ENCODE assay signal across 17 cellular contexts in genomic region chr1:68339505-68339904, GRCh38.
A peak's percentile ranks its signal among the peaks of the same experiment; 100 is the strongest.
DNase-seq lines count a peak whose midpoint lies in the region; ATAC-seq and TF ChIP-seq lines count a peak whose summit lies in the region.
"Had no signal": no experiment of that assay in that cellular context is flagged by ENCODE, and none has a peak within 500 bp of the region (broad histone marks: within the 10 kb centered on the region; RNA-seq: fewer than 3 reads in every experiment).

No MANE protein-coding gene starts in this region.

- CTCF ChIA-PET in MCF 10A (lab: Yijun Ruan, JAX): interaction anchor here (0.5 to 27.8 kb wide), 10 partner anchors 9 to 573 kb away, joined by 3 to 599 read pairs (median 3); partner anchors contain the start of gene WLS

- H3K27me3 Mint-ChIP-seq in MCF 10A (ENCODE audit: insufficient read depth, unreplicated experiment): peaks cover 18% of the 10 kb centered on the region

- no peaks in the 10 kb centered on the region for H3K9me3 Mint-ChIP-seq in MCF 10A (ENCODE audit: unreplicated experiment)
- H3K9me3 Mint-ChIP-seq: activated CD4-positive, alpha-beta memory T cell treated with anti-CD3 and anti-CD28 coated beads for 36 hours; activated T-cell treated with anti-CD3 and anti-CD28 coated beads, Interleukin-2, amount 50 U/mL, for 72 hours had no signal

- H3K27ac Mint-ChIP-seq in MCF 10A (ENCODE audit: low read depth, unreplicated experiment): peak overlapping the region; percentile 43
- H3K27ac Mint-ChIP-seq: activated CD4-positive, alpha-beta memory T cell treated with anti-CD3 and anti-CD28 coated beads for 36 hours; activated T-cell treated with anti-CD3 and anti-CD28 coated beads, Interleukin-2, amount 50 U/mL, for 72 hours had no signal

- no peak overlapping the region for H3K27ac ChIP-seq in breast epithelium
- H3K27ac ChIP-seq in upper lobe of right lung: no peak overlapping the region
- H3K27ac ChIP-seq: coronary artery had no signal

- POLR2A ChIA-PET in MCF 10A (lab: Yijun Ruan, JAX): interaction anchor here (1.0 kb wide), 1 partner anchor 231 kb away, joined by 3 read pairs; no protein-coding TSS in a partner anchor

- H3K9me3 ChIP-seq in breast epithelium (no peaks in the 10 kb centered on the region), upper lobe of right lung (no peaks in the 10 kb centered on the region)

- H3K4me3 ChIP-seq in breast epithelium (no peak overlapping the region), fibroblast of villous mesenchyme (ENCODE audit: low read depth, low read length) (no peak overlapping the region), upper lobe of right lung (no peak overlapping the region)
- H3K4me3 ChIP-seq: coronary artery had no signal

- H3K4me1 Mint-ChIP-seq in MCF 10A (ENCODE audit: insufficient read depth, unreplicated experiment): peaks cover 10% of the 10 kb centered on the region

- intact Hi-C loops in MCF 10A (cut with micrococcal nuclease): no loop called here
- intact Hi-C loops in breast epithelium (cut with DNase I; ENCODE audit: low total_unique reads): no loop called here
- intact Hi-C loops in upper lobe of right lung (cut with DNase I): no loop called here

- no peaks in the 10 kb centered on the region for H3K4me1 ChIP-seq in breast epithelium
- H3K4me1 ChIP-seq in upper lobe of right lung: no peaks in the 10 kb centered on the region

- H3K27me3 ChIP-seq in breast epithelium (no peaks in the 10 kb centered on the region), upper lobe of right lung (no peaks in the 10 kb centered on the region)

- DNase-seq in MCF 10A (ENCODE audit: unreplicated experiment): peak; percentile 63
- no peak for DNase-seq in breast epithelium (ENCODE audit: low spot score in 2 of 2)
- peak; percentile 77 for DNase-seq in SKM-1 treated with dmso at 0.1 percent for 144 hours (lab: John Stamatoyannopoulos, UW; ENCODE audit: unreplicated experiment)
- peak; percentile 84 for DNase-seq in fibroblast of villous mesenchyme (ENCODE audit: low read depth)
- DNase-seq in upper lobe of right lung: no peak
- DNase-seq in T-helper 1 cell: no peak
- no peak for DNase-seq in DMS114 treated with DMSO at 0.1 percent for 48 hours (lab: John Stamatoyannopoulos, UW; ENCODE audit: unreplicated experiment)
- DNase-seq: activated CD4-positive, alpha-beta memory T cell treated with anti-CD3 and anti-CD28 coated beads for 36 hours; activated T-cell treated with anti-CD3 and anti-CD28 coated beads, Interleukin-2, amount 50 U/mL, for 72 hours; amniotic stem cell; NCI-H2081; NCI-H69; posterior cingulate gyrus had no signal

- no peak overlapping the region for H3K4me3 Mint-ChIP-seq in MCF 10A (ENCODE audit: unreplicated experiment)
- H3K4me3 Mint-ChIP-seq: activated CD4-positive, alpha-beta memory T cell treated with anti-CD3 and anti-CD28 coated beads for 36 hours; activated T-cell treated with anti-CD3 and anti-CD28 coated beads, Interleukin-2, amount 50 U/mL, for 72 hours had no signal

- TF ChIP-seq CTCF in MCF 10A (IDR thresholded peaks at IDR 0.05; ENCODE audit: unreplicated experiment) (no peak), breast epithelium (IDR thresholded peaks at IDR 0.05) (no peak), fibroblast of villous mesenchyme (IDR thresholded peaks at IDR 0.05; ENCODE audit: insufficient read depth, low read depth, low read length) (no peak), upper lobe of right lung (IDR thresholded peaks at IDR 0.05) (no peak)

- TF ChIP-seq POLR2A in breast epithelium (IDR thresholded peaks at IDR 0.05): no peak

- ATAC-seq in upper lobe of right lung (peak; percentile 70), GM19467 (IDR thresholded peaks at IDR 0.05; ENCODE audit: unreplicated experiment) (no peak)
- ATAC-seq: activated T-cell treated with anti-CD3 and anti-CD28 coated beads, Interleukin-2, amount 50 U/mL, for 72 hours; esophagus mucosa; left lobe of liver had no signal

- no peaks in the 10 kb centered on the region for H3K36me3 Mint-ChIP-seq in MCF 10A (ENCODE audit: insufficient read depth, unreplicated experiment)
- H3K36me3 Mint-ChIP-seq: activated CD4-positive, alpha-beta memory T cell treated with anti-CD3 and anti-CD28 coated beads for 36 hours had no signal

- BruUV-seq in MCF 10A (replicated peaks; lab: Mats Ljungman, UMichigan): no TSS peak

- no peaks in the 10 kb centered on the region for H3K36me3 ChIP-seq in breast epithelium
- no peaks in the 10 kb centered on the region for H3K36me3 ChIP-seq in upper lobe of right lung

Comparison
In these comparisons a context has a peak if more than half of its experiments do, and no peak if none do; other contexts are left out.
1. DNase-seq: peak in MCF 10A (single experiment), SKM-1 treated with dmso at 0.1 percent for 144 hours (single experiment) and fibroblast of villous mesenchyme (single experiment); none in breast epithelium (0 of 2), upper lobe of right lung (single experiment), T-helper 1 cell (0 of 5) and DMS114 treated with DMSO at 0.1 percent for 48 hours (single experiment).